In genomic region chr1:55813619-55814018, GRCh38 we compare ENCODE assay signal across 1 cellular context.
TF ChIP-seq lines count a peak whose summit lies in the region.

No MANE protein-coding gene starts in this region.

TF ChIP-seq in HepG2, 621 proteins besides CTCF, POLR2A, EP300 and RAD21 (continued from another document):
- 0 out of 2 replicates have a peak, but pooled peaks have one; percentile 17 for TF ChIP-seq TFAP4 (IDR thresholded peaks at IDR 0.05; ENCODE audit: borderline replicate concordance, low read depth)
- TF ChIP-seq ZNF468 (CRISPR knock-in tag; IDR thresholded peaks at IDR 0.05): no peak
- no peak for TF ChIP-seq MIER3 (CRISPR knock-in tag; IDR thresholded peaks at IDR 0.05; ENCODE audit: borderline replicate concordance)
- no peak for TF ChIP-seq HMGA1 (CRISPR knock-in tag; conservative IDR thresholded peaks at IDR 0.05)
- TF ChIP-seq GTF2F1 (IDR thresholded peaks at IDR 0.05; ENCODE audit: low read length): no peak
- TF ChIP-seq THAP8 (CRISPR knock-in tag; IDR thresholded peaks at IDR 0.05; ENCODE audit: borderline replicate concordance): no peak
- TF ChIP-seq ZNF12 (CRISPR knock-in tag; IDR thresholded peaks at IDR 0.05): peak; percentile 32; the same call in 1 of the 2 replicates
- no peak for TF ChIP-seq FIP1L1 (IDR thresholded peaks at IDR 0.05; ENCODE audit: borderline replicate concordance, insufficient read depth, low read depth, low read length)
- TF ChIP-seq CEBPG (CRISPR knock-in tag; IDR thresholded peaks at IDR 0.05): peak; percentile 87
- no peak for TF ChIP-seq SP2 (CRISPR knock-in tag; IDR thresholded peaks at IDR 0.05)
- TF ChIP-seq ZBTB26 (CRISPR knock-in tag; IDR thresholded peaks at IDR 0.05; ENCODE audit: borderline replicate concordance): 0 out of 2 replicates have a peak, but pooled peaks have one; percentile 41
- TF ChIP-seq ARID5B (CRISPR knock-in tag; IDR thresholded peaks at IDR 0.05): peak; percentile 44
- no peak for TF ChIP-seq PRDM4 (CRISPR knock-in tag; IDR thresholded peaks at IDR 0.05; ENCODE audit: borderline replicate concordance)
- no peak for TF ChIP-seq ZNF256 (CRISPR knock-in tag; conservative IDR thresholded peaks at IDR 0.05)
- peak; percentile 95 for TF ChIP-seq CEBPB (IDR thresholded peaks at IDR 0.05; ENCODE audit: borderline replicate concordance, low read depth, low read length)
- TF ChIP-seq ZNF121 (CRISPR knock-in tag; IDR thresholded peaks at IDR 0.05): no peak
- no peak for TF ChIP-seq ZNF460 (CRISPR knock-in tag; IDR thresholded peaks at IDR 0.05; ENCODE audit: borderline replicate concordance)
- no peak for TF ChIP-seq ZNF333 (CRISPR knock-in tag; IDR thresholded peaks at IDR 0.05; ENCODE audit: borderline replicate concordance)
- no peak for TF ChIP-seq ZNF317 (CRISPR knock-in tag; IDR thresholded peaks at IDR 0.05)
- TF ChIP-seq THAP11 (CRISPR knock-in tag; IDR thresholded peaks at IDR 0.05): 0 out of 2 replicates have a peak, but pooled peaks have one; percentile 33
- peak; percentile 53 for TF ChIP-seq FOSL2 (CRISPR knock-in tag; IDR thresholded peaks at IDR 0.05)
- TF ChIP-seq EZH2 (conservative IDR thresholded peaks at IDR 0.05; ENCODE audit: low read depth, low read length): no peak
- TF ChIP-seq SAP130 (CRISPR knock-in tag; IDR thresholded peaks at IDR 0.05; ENCODE audit: low read depth): no peak
- TF ChIP-seq ZNF639 (CRISPR knock-in tag; conservative IDR thresholded peaks at IDR 0.05): no peak
- TF ChIP-seq GABPB1 (CRISPR knock-in tag; IDR thresholded peaks at IDR 0.05): peak; percentile 29; the same call in 1 of the 2 replicates
- no peak for TF ChIP-seq BCL6 (CRISPR knock-in tag; IDR thresholded peaks at IDR 0.05)
- no peak for TF ChIP-seq HNRNPUL1 (IDR thresholded peaks at IDR 0.05; ENCODE audit: low read depth, low read length)
- no peak for TF ChIP-seq CHD2 (IDR thresholded peaks at IDR 0.05; ENCODE audit: low read depth, low read length)
- TF ChIP-seq NBN (conservative IDR thresholded peaks at IDR 0.05): no peak
- no peak for TF ChIP-seq FOXO1 (CRISPR knock-in tag; IDR thresholded peaks at IDR 0.05)
- TF ChIP-seq SMAD3 (CRISPR knock-in tag; IDR thresholded peaks at IDR 0.05): 0 out of 2 replicates have a peak, but pooled peaks have one; percentile 20
- TF ChIP-seq JARID2 (CRISPR knock-in tag; IDR thresholded peaks at IDR 0.05; ENCODE audit: insufficient replicate concordance): no peak
- no peak for TF ChIP-seq TCF7L2 (IDR thresholded peaks at IDR 0.05; ENCODE audit: low read depth, low read length)
- TF ChIP-seq SRSF1 (optimal IDR thresholded peaks at IDR 0.05; ENCODE audit: low read depth, low read length): no peak
- no peak for TF ChIP-seq KDM5B (CRISPR knock-in tag; IDR thresholded peaks at IDR 0.05; ENCODE audit: borderline replicate concordance)
- TF ChIP-seq SNRNP70 (IDR thresholded peaks at IDR 0.05; ENCODE audit: low read depth, low read length): no peak
- no peak; the same call in 1 of the 2 replicates for TF ChIP-seq SOX5 (CRISPR knock-in tag; IDR thresholded peaks at IDR 0.05; ENCODE audit: borderline replicate concordance)
- no peak for TF ChIP-seq RELA (CRISPR knock-in tag; IDR thresholded peaks at IDR 0.05)
- no peak for TF ChIP-seq SRY (CRISPR knock-in tag; IDR thresholded peaks at IDR 0.05)
- TF ChIP-seq ZNF362 (CRISPR knock-in tag; IDR thresholded peaks at IDR 0.05; ENCODE audit: borderline replicate concordance): peak; percentile 85
- no peak for TF ChIP-seq ZBTB3 (CRISPR knock-in tag; IDR thresholded peaks at IDR 0.05; ENCODE audit: borderline replicate concordance, low read depth)
- TF ChIP-seq ZNF776 (CRISPR knock-in tag; IDR thresholded peaks at IDR 0.05): no peak
- TF ChIP-seq NCOA2 (CRISPR knock-in tag; IDR thresholded peaks at IDR 0.05): 0 out of 2 replicates have a peak, but pooled peaks have one; percentile 17
- no peak for TF ChIP-seq PRDM10 (CRISPR knock-in tag; IDR thresholded peaks at IDR 0.05; ENCODE audit: low read depth)
- no peak for TF ChIP-seq JDP2 (CRISPR knock-in tag; IDR thresholded peaks at IDR 0.05; ENCODE audit: borderline replicate concordance)
- no peak for TF ChIP-seq ZNF24 (IDR thresholded peaks at IDR 0.05)
- TF ChIP-seq RNF2 (conservative IDR thresholded peaks at IDR 0.05; ENCODE audit: low read depth): no peak
- no peak for TF ChIP-seq ZMYM3 (CRISPR knock-in tag; IDR thresholded peaks at IDR 0.05)
- TF ChIP-seq GATAD2A (CRISPR knock-in tag; IDR thresholded peaks at IDR 0.05): peak; percentile 70
- no peak for TF ChIP-seq ZNF205 (CRISPR knock-in tag; IDR thresholded peaks at IDR 0.05)
- TF ChIP-seq SRSF4 (IDR thresholded peaks at IDR 0.05; ENCODE audit: low read depth, low read length, poor library complexity, severe bottlenecking): no peak
- TF ChIP-seq FOXC1 (CRISPR knock-in tag; IDR thresholded peaks at IDR 0.05; ENCODE audit: borderline replicate concordance): no peak
